In the genomic region with DNA sequence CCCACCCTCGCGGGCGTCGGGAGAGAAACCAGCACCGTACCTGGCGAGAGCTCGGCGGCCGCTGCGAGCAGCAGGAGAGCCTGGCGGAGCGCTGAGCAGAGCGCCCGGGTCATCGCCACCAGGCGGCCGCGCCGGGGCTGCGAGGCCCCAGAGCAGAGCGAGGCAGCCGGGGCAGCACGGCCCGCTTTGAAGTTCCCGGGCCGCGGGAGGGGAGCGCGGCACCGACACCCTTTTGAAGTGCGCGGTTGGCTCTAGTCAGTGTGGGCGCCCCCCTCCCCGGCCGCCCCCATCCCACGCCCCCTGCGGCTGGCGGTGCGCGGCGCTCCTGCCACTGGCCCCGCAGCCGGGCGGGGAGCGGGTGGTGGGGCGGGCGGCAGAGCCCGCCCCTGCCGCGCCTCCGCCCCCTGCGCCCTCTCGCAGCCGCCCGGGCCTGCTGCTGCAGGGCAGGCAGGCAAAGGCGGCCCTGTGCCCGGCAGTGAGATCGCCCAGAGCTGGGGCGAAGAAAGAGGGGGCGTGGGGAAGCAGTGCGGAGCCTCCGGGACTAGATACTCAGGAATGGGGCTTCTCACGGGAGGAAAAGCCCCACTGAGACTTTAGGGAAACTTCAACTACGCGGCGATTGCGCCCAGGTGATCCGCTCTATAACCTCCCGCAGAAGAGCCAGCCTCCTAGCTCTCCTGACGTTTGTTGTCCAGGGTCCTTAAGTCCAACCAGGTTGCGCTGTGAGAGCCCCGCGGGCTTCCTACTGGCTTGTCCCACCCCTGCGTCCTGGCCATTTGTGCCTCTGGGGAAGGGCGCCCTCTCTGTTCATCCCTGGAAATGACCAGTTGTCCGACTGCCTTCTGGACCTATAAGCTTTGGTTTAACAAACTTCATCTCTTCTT, we compare ENCODE assay signal across 8 cellular contexts. TPM values are rescaled to one million over a fixed set of nuclear protein-coding genes. Genes with fewer than 3 reads are reported as not detected.
DNase-seq lines count a peak whose midpoint lies in the region; ATAC-seq and TF ChIP-seq lines count a peak whose summit lies in the region.

A gene (minus strand): TSS at position 333 of the 884 bp plus-strand sequence. CDS start 220 bp downstream, at position 113.

- peak within 1 kb of the TSS; percentile 90 for H2AFZ ChIP-seq in GM23248

- H3K27ac ChIP-seq in GM23248 (no peak within 1 kb of the TSS), adrenal gland (peak within 1 kb of the TSS in 2 of 5 donors; percentile 51 to 69), left ventricle myocardium inferior (replicated peaks) (peak within 1 kb of the TSS; percentile 55), upper lobe of left lung (peak within 1 kb of the TSS in 3 of 4 donors; percentile 49 to 69 (median 49))

- TF ChIP-seq CTCF in adrenal gland (IDR thresholded peaks at IDR 0.05) (peak; percentile 31 to 59 (median 47)), left ventricle myocardium inferior (IDR thresholded peaks at IDR 0.05; ENCODE audit: borderline replicate concordance) (peak; percentile 61), upper lobe of left lung (IDR thresholded peaks at IDR 0.05) (peak; percentile 24 to 67 (median 42))

- WGBS in GM23248 (ENCODE audit: low coverage in 1 of 2, low lambda C conversion rate in 2 of 2, missing lambda C conversion rate in 2 of 2), 2 experiments, result 1 to 2% methylated on average over 44 to 67 of the region's 76 CpGs
- 0 to 1% (median 1%) methylated on average over 11 to 76 of the region's 76 CpGs for WGBS in adrenal gland, 4 donors
- WGBS in upper lobe of left lung, 2 donors, result 1 to 3% methylated on average over 15 of the region's 76 CpGs

- TF ChIP-seq POLR2A in adrenal gland (IDR thresholded peaks at IDR 0.05) (no peak), upper lobe of left lung (IDR thresholded peaks at IDR 0.05) (no peak)

- 0 out of 2 replicates have a peak, but pooled peaks cover 5% of the 10 kb centered on the region for H3K27me3 ChIP-seq in GM23248 (replicated peaks; ENCODE audit: insufficient read depth)
- H3K27me3 ChIP-seq in adrenal gland, result no peaks in the 10 kb centered on the region
- H3K27me3 ChIP-seq in left ventricle myocardium inferior (ENCODE audit: low read depth), result peaks cover 32% of the 10 kb centered on the region
- peaks cover 0 to 6% (median 0%) of the 10 kb centered on the region in 4 donors for H3K27me3 ChIP-seq in upper lobe of left lung

- H3F3A ChIP-seq in GM23248 (ENCODE audit: insufficient read depth), result peaks cover 7% of the 10 kb centered on the region; the same call in 1 of the 2 replicates

- H3K4me1 ChIP-seq in GM23248 (ENCODE audit: insufficient read depth) (0 out of 2 replicates have a peak, but pooled peaks cover 7% of the 10 kb centered on the region), adrenal gland (replicated peaks in 1 of 2) (peaks cover 5 to 11% of the 10 kb centered on the region in 2 donors), left ventricle myocardium inferior (peaks cover 8% of the 10 kb centered on the region), upper lobe of left lung (peaks cover 10 to 20% (median 14%) of the 10 kb centered on the region in 4 donors)

- TF ChIP-seq EP300 in upper lobe of left lung (IDR thresholded peaks at IDR 0.05), result no peak

- H4K20me1 ChIP-seq in GM23248 (ENCODE audit: insufficient read depth), result no peaks in the 10 kb centered on the region

- H3K4me2 ChIP-seq in GM23248 (ENCODE audit: unreplicated experiment), result peak within 1 kb of the TSS; percentile 93

- no peaks in the 10 kb centered on the region for H3K79me2 ChIP-seq in GM23248 (ENCODE audit: insufficient read depth)

- peak within 1 kb of the TSS; percentile 47 for H3K9ac ChIP-seq in GM23248

- ATAC-seq in upper lobe of left lung (ENCODE audit: low FRiP score in 2 of 2), result peak; percentile 88 to 90

- no peaks in the 10 kb centered on the region for H3K36me3 ChIP-seq in GM23248 (ENCODE audit: low read depth)
- H3K36me3 ChIP-seq in adrenal gland (replicated peaks in 1 of 2), result no peaks in the 10 kb centered on the region
- no peaks in the 10 kb centered on the region for H3K36me3 ChIP-seq in left ventricle myocardium inferior
- H3K36me3 ChIP-seq in upper lobe of left lung, result no peaks in the 10 kb centered on the region

- H3K4me3 ChIP-seq in GM23248 (peak within 1 kb of the TSS; percentile 77), adrenal gland (peak within 1 kb of the TSS in 2 of 4 donors; percentile 41 to 80), left ventricle myocardium inferior (peak within 1 kb of the TSS; percentile 73), upper lobe of left lung (peak within 1 kb of the TSS; percentile 47 to 62 (median 54))

- DNase-seq in ELF-1 (ENCODE audit: low read depth, low spot score) (peak; percentile 96), GM23248 (peak; percentile 79), LHCN-M2 (ENCODE audit: low read depth) (peak; percentile 73), SKM-1 treated with dmso at 0.1 percent for 144 hours (lab: John Stamatoyannopoulos, UW; ENCODE audit: unreplicated experiment) (peak; percentile 68), adrenal gland (peak; percentile 56 to 90 (median 74)), left ventricle myocardium inferior (peak; percentile 44), posterior vena cava (ENCODE audit: low spot score) (peak; percentile 79), upper lobe of left lung (peak; percentile 87 to 93)

- H3K9me3 ChIP-seq in GM23248 (ENCODE audit: low read depth) (no peaks in the 10 kb centered on the region), adrenal gland (replicated peaks in 1 of 3) (no peaks in the 10 kb centered on the region), left ventricle myocardium inferior (replicated peaks) (no peaks in the 10 kb centered on the region), upper lobe of left lung (no peaks in the 10 kb centered on the region)

- intact Hi-C loops in adrenal gland (cut with DNase I), result no loop called here
- intact Hi-C loops in left ventricle myocardium inferior (cut with micrococcal nuclease), result no loop called here
- intact Hi-C loops in posterior vena cava (cut with DNase I), result no loop called here

- no peaks in the 10 kb centered on the region for H3K9me2 ChIP-seq in GM23248 (ENCODE audit: insufficient read depth)

- in situ Hi-C loops in GM23248 (cut with MboI), result no loop called here

RNA-seq across cellular contexts. Expression of the gene that starts here (rescaled TPM):
- under 0.01 and 0.32 TPM in 2 replicates for total RNA-seq in GM23248 (2014; rRNA removed; shearing (Covaris generic))
- polyA plus RNA-seq in GM23248 (2016; fragmentation: Nextera tagmentation; extraction: Ambion mirVana) (0.05 TPM in 1 of 2 replicates, not detected in the other), adrenal gland (1 to 10 TPM in 1 of 3 donors, under 1 TPM in 2; 0.72 to 4.8 (median 0.98) TPM)
- total RNA-seq in LHCN-M2 (2014; rRNA removed) (0.80 and 0.83 TPM in 2 replicates), adrenal gland (1 to 10 TPM in 4 of 8 donors, under 1 TPM in 2, not detected in 2; 0.18 to 3.8 (median 1.3) TPM), left ventricle myocardium inferior (0.36 TPM), posterior vena cava (under 1 TPM; 0.19 to 0.52 TPM), upper lobe of left lung (1 to 10 TPM in 1 of 6 donors, under 1 TPM in 4, not detected in 1; under 0.01 to 2.6 (median 0.54) TPM)
- polyA plus RNA-seq in LHCN-M2 (2012), result 0.13 TPM

Comparison
In these comparisons a context has a peak if more than half of its experiments do, and no peak if none do; other contexts are left out.
1. Peak in DNase-seq, H3K4me3 ChIP-seq, H3K9ac ChIP-seq and H3K4me2 ChIP-seq in GM23248; RNA of the gene not detected or under 1 TPM.
2. Peak in DNase-seq in LHCN-M2; RNA of the gene not detected or under 1 TPM.
3. Peak in DNase-seq, H3K4me3 ChIP-seq and H3K27ac ChIP-seq in left ventricle myocardium inferior; RNA of the gene not detected or under 1 TPM.
4. Peak in DNase-seq in posterior vena cava; RNA of the gene not detected or under 1 TPM.
5. DNase-seq: peak in every context shown above with its lines; median percentile 96 in ELF-1; 90 in upper lobe of left lung; 79 in GM23248; 79 in posterior vena cava; 74 in adrenal gland; 73 in LHCN-M2; 68 in SKM-1 treated with dmso at 0.1 percent for 144 hours; 44 in left ventricle myocardium inferior.